8 cellular contexts compared by ENCODE assay signal in genomic region chr11:67345949-67346819, GRCh38. TPM values are rescaled to one million over a fixed set of nuclear protein-coding genes. Genes with fewer than 3 reads are reported as not detected.
DNase-seq lines count a peak whose midpoint lies in the region; ATAC-seq and TF ChIP-seq lines count a peak whose summit lies in the region.

No MANE protein-coding gene starts in this region.

- H3K9me3 ChIP-seq in right lobe of liver = no peaks in the 10 kb centered on the region

- DNase-seq in activated CD4-positive, alpha-beta T cell treated with anti-CD3 and anti-CD28 coated beads for 48 hours = peak; percentile 37
- DNase-seq in activated CD4-positive, alpha-beta T cell treated with anti-CD3 and anti-CD28 coated beads for 4 hours = no peak
- DNase-seq in LoVo (ENCODE audit: low spot score) (peak; percentile 83), astrocyte of the cerebellum (ENCODE audit: low read depth) (no peak), right lobe of liver (no peak), ecto neural progenitor cell (ENCODE audit: low spot score) (no peak), D341Med (ENCODE audit: low spot score) (no peak)

- TF ChIP-seq CTCF in astrocyte of the cerebellum (IDR thresholded peaks at IDR 0.05; ENCODE audit: low read depth, low read length, missing control alignments) = peak; percentile 85
- TF ChIP-seq CTCF in right lobe of liver (IDR thresholded peaks at IDR 0.05) = peak; percentile 44 to 57 (median 52)

- in situ Hi-C loops in astrocyte of the cerebellum (cut with HindIII; ENCODE audit: low sequenced_read_pairs) = loop anchor here (5.0 kb wide), 1 partner anchor 41 kb away; no protein-coding TSS in a partner anchor

- H3K27ac ChIP-seq in right lobe of liver = no peak overlapping the region

- ATAC-seq in right lobe of liver (peak; percentile 22 to 73 (median 42)), HG03045 (IDR thresholded peaks at IDR 0.05; ENCODE audit: unreplicated experiment) (no peak)

- H3K4me3 ChIP-seq in astrocyte of the cerebellum (ENCODE audit: low read depth, low read length) (no peak overlapping the region), right lobe of liver (no peak overlapping the region)

- H3K27me3 ChIP-seq in right lobe of liver = no peaks in the 10 kb centered on the region

- intact Hi-C loops in right lobe of liver (cut with DNase I) = loop anchor here in 1 of 2 donors (5.0 kb wide), 1 partner anchor 36 kb away; no protein-coding TSS in a partner anchor

- TF ChIP-seq POLR2A in right lobe of liver (IDR thresholded peaks at IDR 0.05) = no peak

- WGBS in right lobe of liver (ENCODE audit: insufficient coverage, low coverage, low lambda C conversion rate, missing lambda C conversion rate) = 42% methylated on average over 5 of the region's 7 CpGs

- peaks cover 0 to 4% (median 2%) of the 10 kb centered on the region in 4 donors for H3K4me1 ChIP-seq in right lobe of liver

- no peaks in the 10 kb centered on the region for H3K36me3 ChIP-seq in right lobe of liver

RNA-seq across cellular contexts. Expression of gene POLD4, which starts 7.2 kb away (rescaled TPM):
- 100 to 1,000 TPM in 2 of 6 experiments, 10 to 100 TPM in 4; 70.5 to 216 (median 97.9) TPM for total RNA-seq in right lobe of liver

RNA-seq across cellular contexts. Expression of gene CLCF1, which starts 27.2 kb away (rescaled TPM):
- total RNA-seq in right lobe of liver = 1 to 10 TPM in 3 of 6 experiments, under 1 TPM in 3; 0.44 to 3.8 (median 1.3) TPM

RNA-seq across cellular contexts. Expression of gene SSH3, which starts 42.9 kb away (rescaled TPM):
- 10 to 100 TPM; 10.9 to 17.9 (median 14.5) TPM for total RNA-seq in right lobe of liver

RNA-seq across cellular contexts. Expression of gene RAD9A, which starts 45.6 kb away (rescaled TPM):
- total RNA-seq in right lobe of liver = 10 to 100 TPM in 2 of 6 experiments, 1 to 10 TPM in 4; 5.3 to 13.2 (median 6.2) TPM

RNA-seq across cellular contexts. Expression of gene PPP1CA, which starts 55.5 kb away (rescaled TPM):
- 100 to 1,000 TPM in 2 of 6 experiments, 10 to 100 TPM in 4; 64.2 to 102 (median 71.1) TPM for total RNA-seq in right lobe of liver

Comparison
In these comparisons a context has a peak if more than half of its experiments do, and no peak if none do; other contexts are left out.
1. DNase-seq: peak in activated CD4-positive, alpha-beta T cell treated with anti-CD3 and anti-CD28 coated beads for 48 hours (single experiment) and LoVo (single experiment); none in activated CD4-positive, alpha-beta T cell treated with anti-CD3 and anti-CD28 coated beads for 4 hours (0 of 2), astrocyte of the cerebellum (single experiment), right lobe of liver (0 of 3), ecto neural progenitor cell (single experiment) and D341Med (single experiment).